ENCODE assay signal across 8 cellular contexts in the genomic region with DNA sequence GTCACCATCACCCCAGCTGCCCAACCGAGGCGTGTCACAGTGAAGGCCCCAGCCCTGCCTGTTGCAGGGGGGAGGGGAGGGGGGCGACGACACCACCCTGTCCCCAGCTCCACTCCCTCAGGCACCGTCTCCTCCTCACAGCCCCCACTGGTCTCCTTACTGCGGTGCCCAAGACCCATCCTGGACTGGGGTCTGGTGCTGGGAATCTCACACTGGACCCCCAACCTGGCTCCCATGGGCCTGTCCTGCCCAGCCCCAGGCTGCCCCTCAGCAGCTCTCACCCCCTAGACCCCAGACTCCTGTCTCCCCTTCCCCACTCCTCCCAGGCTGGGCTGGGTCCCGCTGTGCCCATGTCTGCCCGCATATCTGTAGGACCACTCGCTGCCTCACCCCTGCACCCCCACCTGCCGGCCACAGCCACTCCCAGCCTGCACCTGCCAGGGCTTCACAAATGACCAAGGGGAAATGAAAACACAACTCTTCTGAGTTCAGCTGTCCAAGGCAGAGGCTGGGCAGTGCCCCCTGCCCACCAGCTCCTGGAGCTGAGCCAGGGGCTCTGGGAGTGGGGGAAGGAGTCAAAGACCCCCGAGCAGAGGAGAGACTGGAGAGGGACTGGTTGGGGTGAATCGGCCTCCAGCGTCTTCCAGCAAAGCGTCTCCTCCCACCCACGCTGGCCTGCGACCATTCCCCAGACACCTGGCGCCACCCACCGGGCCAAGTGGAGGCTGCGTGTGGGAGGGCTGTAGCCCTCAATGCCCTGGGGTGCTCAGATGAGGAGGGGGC. TPM values are rescaled to one million over a fixed set of nuclear protein-coding genes. Genes with fewer than 3 reads are reported as not detected.
DNase-seq lines count a peak whose midpoint lies in the region; ATAC-seq and TF ChIP-seq lines count a peak whose summit lies in the region.

No MANE protein-coding gene starts in this region.

- H3K27ac ChIP-seq in SK-N-SH (ENCODE audit: low read depth in 2 of 2, low read length in 1 of 2) (no peak overlapping the region), adrenal gland (no peak overlapping the region)

- H3K79me2 ChIP-seq in SK-N-SH (ENCODE audit: insufficient read depth): no peaks in the 10 kb centered on the region

- no peak for TF ChIP-seq POLR2A in adrenal gland (IDR thresholded peaks at IDR 0.05)

- H3F3A ChIP-seq in SK-N-SH (replicated peaks; ENCODE audit: insufficient read depth): peaks cover 9% of the 10 kb centered on the region

- H3K9ac ChIP-seq in SK-N-SH: no peak overlapping the region

- H3K9me3 ChIP-seq in SK-N-SH: no peaks in the 10 kb centered on the region
- no peaks in the 10 kb centered on the region for H3K9me3 ChIP-seq in adrenal gland (replicated peaks in 1 of 3)

- CTCF ChIA-PET in SK-N-SH (lab: Yijun Ruan, JAX): interaction anchor here (0.6 to 9.0 kb wide), 18 partner anchors 8 to 143 kb away, joined by 3 to 320 read pairs (median 4); no protein-coding TSS in a partner anchor

- H4K20me1 ChIP-seq in SK-N-SH (ENCODE audit: insufficient read depth): no peaks in the 10 kb centered on the region

- TF ChIP-seq EP300 in SK-N-SH (IDR thresholded peaks at IDR 0.05; ENCODE audit: borderline replicate concordance in 1 of 2, low read depth in 1 of 2, low read length in 1 of 2): no peak

- H3K36me3 ChIP-seq in SK-N-SH (replicated peaks in 1 of 2; ENCODE audit: control insufficient read depth in 1 of 2, insufficient read depth in 2 of 2, low read length in 1 of 2) (no peaks in the 10 kb centered on the region), adrenal gland (replicated peaks in 1 of 2) (no peaks in the 10 kb centered on the region)

- 41% methylated on average over 12 of the region's 19 CpGs for WGBS in SK-N-SH (ENCODE audit: low lambda C conversion rate)
- 33 to 80% (median 37%) methylated on average over 10 to 19 of the region's 19 CpGs for WGBS in adrenal gland, 4 donors

- DNase-seq in Ammon's horn (ENCODE audit: low spot score): peak; percentile 56
- DNase-seq in HK-2 (ENCODE audit: unreplicated experiment): peak; percentile 61
- DNase-seq in SK-N-SH: peak; percentile 91
- peak in 4 of 7 donors; percentile 40 to 59 (median 50) for DNase-seq in adrenal gland
- peak; percentile 90 for DNase-seq in iPS-NIHi11 (ENCODE audit: low spot score)
- DNase-seq in stimulated activated CD4-positive, alpha-beta T cell treated with anti-CD3 and anti-CD28 coated beads, Interleukin-4, amount 100 ng/mL, for 24 hours: peak; percentile 51
- no peak for DNase-seq in NCI-H1048 (lab: John Stamatoyannopoulos, UW)

- POLR2A ChIA-PET in SK-N-SH (lab: Yijun Ruan, JAX): interaction anchor here (1.2 kb wide), 1 partner anchor 143 kb away, joined by 4 read pairs; no protein-coding TSS in a partner anchor

- H3K4me3 ChIP-seq in SK-N-SH (ENCODE audit: low read depth in 2 of 2, low read length in 1 of 2): no peak overlapping the region; a peak in 1 of 4 replicates
- H3K4me3 ChIP-seq in adrenal gland: no peak overlapping the region

- intact Hi-C loops in adrenal gland (cut with DNase I): loop anchor here (2.0 kb wide), 1 partner anchor 141 kb away; no protein-coding TSS in a partner anchor

- TF ChIP-seq CTCF in SK-N-SH (IDR thresholded peaks at IDR 0.05) (peak; percentile 69), adrenal gland (IDR thresholded peaks at IDR 0.05) (peak; percentile 15 to 61 (median 48))

- no peak overlapping the region for H3K4me2 ChIP-seq in SK-N-SH

- H3K27me3 ChIP-seq in SK-N-SH (ENCODE audit: insufficient read depth): peaks cover 15% of the 10 kb centered on the region
- no peaks in the 10 kb centered on the region for H3K27me3 ChIP-seq in adrenal gland

- no peak for ATAC-seq in GM18858 (IDR thresholded peaks at IDR 0.05; ENCODE audit: unreplicated experiment)

- peak; percentile 88 for TF ChIP-seq RAD21 in SK-N-SH (IDR thresholded peaks at IDR 0.05; ENCODE audit: low read length)

- H3K4me1 ChIP-seq in SK-N-SH (ENCODE audit: control insufficient read depth in 1 of 2, insufficient read depth in 2 of 2, low read depth in 1 of 2, low read length in 1 of 2): peaks cover 5 to 12% of the 10 kb centered on the region in 2 experiments; a peak in 1 of 4 replicates
- H3K4me1 ChIP-seq in adrenal gland (replicated peaks in 1 of 2): peaks cover 5 to 9% of the 10 kb centered on the region in 2 donors

- no peak overlapping the region for H2AFZ ChIP-seq in SK-N-SH (ENCODE audit: low read depth)

- H3K9me2 ChIP-seq in SK-N-SH: no peaks in the 10 kb centered on the region

TF ChIP-seq in SK-N-SH, 30 proteins besides CTCF, POLR2A, EP300 and RAD21:
- TF ChIP-seq RCOR1 (IDR thresholded peaks at IDR 0.05; ENCODE audit: low read length) (no peak), SMC3 (IDR thresholded peaks at IDR 0.05; ENCODE audit: low read depth, low read length) (peak; percentile 79), CHD2 (IDR thresholded peaks at IDR 0.05; ENCODE audit: low read length, partially characterized antibody) (peak; percentile 17), NRF1 (IDR thresholded peaks at IDR 0.05; ENCODE audit: low read depth, low read length) (peak; percentile 16; the same call in 1 of the 2 replicates), MXI1 (IDR thresholded peaks at IDR 0.05; ENCODE audit: low read depth, low read length) (no peak), GABPA (IDR thresholded peaks at IDR 0.05; ENCODE audit: low read depth) (no peak), FOXJ3 (CRISPR knock-in tag; IDR thresholded peaks at IDR 0.05) (no peak)
- TF ChIP-seq, protein P1, sequence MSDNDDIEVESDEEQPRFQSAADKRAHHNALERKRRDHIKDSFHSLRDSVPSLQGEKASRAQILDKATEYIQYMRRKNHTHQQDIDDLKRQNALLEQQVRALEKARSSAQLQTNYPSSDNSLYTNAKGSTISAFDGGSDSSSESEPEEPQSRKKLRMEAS (IDR thresholded peaks at IDR 0.05; ENCODE audit: low read depth): no peak
TF ChIP-seq in SK-N-SH: peak in this region for 3.

RNA-seq across cellular contexts. Expression of gene EGFL7, which starts 32.6 kb away (rescaled TPM):
- 39.8 and 43.0 TPM in 2 replicates for polyA plus RNA-seq in SK-N-SH (2012; rRNA removed)
- 16.4 and 32.5 TPM in 2 replicates for polyA plus RNA-seq in SK-N-SH (2012; cell fraction: cytosol; rRNA removed)
- polyA plus RNA-seq in SK-N-SH (2012; cell fraction: nucleus; rRNA removed): 32.6 and 35.1 TPM in 2 replicates
- 100 to 1,000 TPM in 2 of 8 donors, 10 to 100 TPM in 6; 47.1 to 158 (median 79.5) TPM for total RNA-seq in adrenal gland
- 100 to 1,000 TPM in 2 of 3 donors, 1 to 10 TPM in 1; 1.9 to 452 (median 190) TPM for polyA plus RNA-seq in adrenal gland

RNA-seq across cellular contexts. Expression of gene AGPAT2, which starts 57.2 kb away (rescaled TPM):
- 41.8 and 46.8 TPM in 2 replicates for polyA plus RNA-seq in SK-N-SH (2012; rRNA removed)
- 16.8 and 33.3 TPM in 2 replicates for polyA plus RNA-seq in SK-N-SH (2012; cell fraction: cytosol; rRNA removed)
- polyA plus RNA-seq in SK-N-SH (2012; cell fraction: nucleus; rRNA removed): 50.8 and 59.5 TPM in 2 replicates
- 10 to 100 TPM; 31.7 to 84.5 (median 48.0) TPM for total RNA-seq in adrenal gland
- polyA plus RNA-seq in adrenal gland: 100 to 1,000 TPM in 2 of 3 donors, 1 to 10 TPM in 1; 6.4 to 274 (median 139) TPM
